Comparison of ENCODE assay signal across 15 cellular contexts in the genomic region with DNA sequence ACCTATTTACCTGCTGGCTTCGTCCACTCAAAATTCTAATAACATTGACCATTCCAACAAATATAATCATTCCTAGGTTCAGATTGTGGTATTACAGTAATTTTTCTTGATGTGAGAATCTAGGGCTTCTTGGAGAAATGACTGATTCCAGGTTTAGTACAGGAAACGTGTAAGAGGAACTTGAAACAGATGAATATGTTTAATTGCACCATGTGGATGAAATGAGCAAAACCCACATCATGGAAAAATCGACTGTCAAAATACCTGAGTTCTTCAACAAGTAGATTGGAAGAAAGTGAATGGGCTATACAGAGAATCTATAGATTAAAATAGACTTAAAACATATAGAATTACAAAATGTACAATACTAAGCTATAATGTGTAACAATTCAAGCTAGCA.
"Had no signal": no experiment of that assay in that cellular context is flagged by ENCODE, and none has a peak within 500 bp of the region (broad histone marks: within the 10 kb centered on the region; RNA-seq: fewer than 3 reads in every experiment).

No MANE protein-coding gene starts in this region.

- DNase-seq: dorsolateral prefrontal cortex; effector CD4-positive, alpha-beta T cell; natural killer cell; occipital lobe; ovary; posterior cingulate gyrus; psoas muscle; right cardiac atrium; sigmoid colon; stimulated activated CD4-positive, alpha-beta T cell treated with anti-CD3 and anti-CD28 coated beads, Interleukin-2, amount 100 ng/mL, for 24 hours; stimulated activated CD4-positive, alpha-beta T cell treated with anti-CD3 and anti-CD28 coated beads, Interleukin-4, amount 100 ng/mL, for 24 hours; stimulated activated naive CD4-positive, alpha-beta T cell treated with Interleukin-2 at 50 U/mL for 16 hours; stomach; thyroid gland; trophoblast cell had no signal
